Comparison of ENCODE assay signal across 1 cellular context in the genomic region with DNA sequence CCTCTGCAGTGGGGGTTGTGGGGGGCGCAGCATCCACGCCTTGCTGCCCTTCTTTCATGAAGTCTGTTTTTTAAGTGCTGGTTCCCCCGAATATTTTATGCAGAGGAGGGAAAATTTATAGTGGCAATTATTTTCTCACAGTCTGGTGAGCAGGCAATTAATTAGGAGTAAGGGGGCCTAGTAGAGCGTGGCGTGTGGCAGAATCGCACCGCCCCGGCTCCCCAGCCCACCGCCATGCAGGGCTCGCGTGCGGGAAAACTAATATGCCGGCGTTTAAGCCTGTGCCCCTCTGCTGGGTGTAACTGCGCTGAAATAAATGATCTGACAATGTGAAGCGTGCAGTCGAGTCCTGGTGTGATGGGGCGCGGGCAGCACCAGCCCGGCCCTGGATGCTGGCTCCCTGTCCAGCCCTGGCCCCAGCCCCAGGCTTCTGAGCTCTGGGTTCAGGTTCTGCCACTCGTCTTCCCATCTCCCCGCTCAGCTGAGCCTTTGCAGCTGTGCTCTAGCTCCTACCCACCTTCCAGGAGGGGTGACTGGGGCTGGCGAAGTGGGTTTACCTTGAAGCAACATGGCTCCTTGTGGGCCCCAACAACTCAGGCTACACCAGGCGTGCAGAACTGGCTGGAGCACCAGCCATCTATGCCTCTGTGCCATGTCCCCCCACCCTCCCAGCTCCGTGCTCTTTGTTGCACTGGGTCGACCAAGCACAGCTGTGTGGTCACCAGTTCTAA.
TF ChIP-seq lines count a peak whose summit lies in the region.

No MANE protein-coding gene starts in this region.

TF ChIP-seq in H1, 55 proteins besides CTCF, POLR2A, EP300 and RAD21:
- TF ChIP-seq SIRT6 (IDR thresholded peaks at IDR 0.05; ENCODE audit: low read length) (no peak), CBX5 (IDR thresholded peaks at IDR 0.05; ENCODE audit: low read depth, low read length) (no peak), JUND (IDR thresholded peaks at IDR 0.05; ENCODE audit: low read length) (no peak), RBBP5 (IDR thresholded peaks at IDR 0.05; ENCODE audit: borderline replicate concordance, low read depth, low read length) (no peak), SUZ12 (IDR thresholded peaks at IDR 0.05; ENCODE audit: low read length) (no peak), JUN (IDR thresholded peaks at IDR 0.05; ENCODE audit: low read depth, low read length) (no peak), SIX5 (IDR thresholded peaks at IDR 0.05; ENCODE audit: low read depth, low read length) (no peak), POLR2AphosphoS5 (IDR thresholded peaks at IDR 0.05; ENCODE audit: low read depth, low read length) (no peak), KDM5A (IDR thresholded peaks at IDR 0.05; ENCODE audit: low read length) (no peak), ASH2L (IDR thresholded peaks at IDR 0.05; ENCODE audit: low read length) (no peak), TCF12 (IDR thresholded peaks at IDR 0.05; ENCODE audit: low read depth, low read length) (no peak), SP2 (IDR thresholded peaks at IDR 0.05; ENCODE audit: low read length) (no peak), RNF2 (IDR thresholded peaks at IDR 0.05; ENCODE audit: borderline replicate concordance, low read depth, low read length, missing control alignments, poor library complexity, severe bottlenecking) (no peak), ZNF274 (IDR thresholded peaks at IDR 0.05; ENCODE audit: borderline replicate concordance, extremely low read depth, low read length) (no peak), EZH2 (IDR thresholded peaks at IDR 0.05; ENCODE audit: low read depth, low read length, severe bottlenecking) (no peak), BCL11A (IDR thresholded peaks at IDR 0.05; ENCODE audit: low read depth in 2 of 2, low read length in 2 of 2) (no peak), GTF2F1 (IDR thresholded peaks at IDR 0.05; ENCODE audit: borderline replicate concordance, low read depth, low read length) (no peak)
- TF ChIP-seq, protein P1, sequence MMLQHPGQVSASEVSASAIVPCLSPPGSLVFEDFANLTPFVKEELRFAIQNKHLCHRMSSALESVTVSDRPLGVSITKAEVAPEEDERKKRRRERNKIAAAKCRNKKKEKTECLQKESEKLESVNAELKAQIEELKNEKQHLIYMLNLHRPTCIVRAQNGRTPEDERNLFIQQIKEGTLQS (IDR thresholded peaks at IDR 0.05; ENCODE audit: insufficient read depth, low read depth, low read length): no peak
- TF ChIP-seq, protein P2, sequence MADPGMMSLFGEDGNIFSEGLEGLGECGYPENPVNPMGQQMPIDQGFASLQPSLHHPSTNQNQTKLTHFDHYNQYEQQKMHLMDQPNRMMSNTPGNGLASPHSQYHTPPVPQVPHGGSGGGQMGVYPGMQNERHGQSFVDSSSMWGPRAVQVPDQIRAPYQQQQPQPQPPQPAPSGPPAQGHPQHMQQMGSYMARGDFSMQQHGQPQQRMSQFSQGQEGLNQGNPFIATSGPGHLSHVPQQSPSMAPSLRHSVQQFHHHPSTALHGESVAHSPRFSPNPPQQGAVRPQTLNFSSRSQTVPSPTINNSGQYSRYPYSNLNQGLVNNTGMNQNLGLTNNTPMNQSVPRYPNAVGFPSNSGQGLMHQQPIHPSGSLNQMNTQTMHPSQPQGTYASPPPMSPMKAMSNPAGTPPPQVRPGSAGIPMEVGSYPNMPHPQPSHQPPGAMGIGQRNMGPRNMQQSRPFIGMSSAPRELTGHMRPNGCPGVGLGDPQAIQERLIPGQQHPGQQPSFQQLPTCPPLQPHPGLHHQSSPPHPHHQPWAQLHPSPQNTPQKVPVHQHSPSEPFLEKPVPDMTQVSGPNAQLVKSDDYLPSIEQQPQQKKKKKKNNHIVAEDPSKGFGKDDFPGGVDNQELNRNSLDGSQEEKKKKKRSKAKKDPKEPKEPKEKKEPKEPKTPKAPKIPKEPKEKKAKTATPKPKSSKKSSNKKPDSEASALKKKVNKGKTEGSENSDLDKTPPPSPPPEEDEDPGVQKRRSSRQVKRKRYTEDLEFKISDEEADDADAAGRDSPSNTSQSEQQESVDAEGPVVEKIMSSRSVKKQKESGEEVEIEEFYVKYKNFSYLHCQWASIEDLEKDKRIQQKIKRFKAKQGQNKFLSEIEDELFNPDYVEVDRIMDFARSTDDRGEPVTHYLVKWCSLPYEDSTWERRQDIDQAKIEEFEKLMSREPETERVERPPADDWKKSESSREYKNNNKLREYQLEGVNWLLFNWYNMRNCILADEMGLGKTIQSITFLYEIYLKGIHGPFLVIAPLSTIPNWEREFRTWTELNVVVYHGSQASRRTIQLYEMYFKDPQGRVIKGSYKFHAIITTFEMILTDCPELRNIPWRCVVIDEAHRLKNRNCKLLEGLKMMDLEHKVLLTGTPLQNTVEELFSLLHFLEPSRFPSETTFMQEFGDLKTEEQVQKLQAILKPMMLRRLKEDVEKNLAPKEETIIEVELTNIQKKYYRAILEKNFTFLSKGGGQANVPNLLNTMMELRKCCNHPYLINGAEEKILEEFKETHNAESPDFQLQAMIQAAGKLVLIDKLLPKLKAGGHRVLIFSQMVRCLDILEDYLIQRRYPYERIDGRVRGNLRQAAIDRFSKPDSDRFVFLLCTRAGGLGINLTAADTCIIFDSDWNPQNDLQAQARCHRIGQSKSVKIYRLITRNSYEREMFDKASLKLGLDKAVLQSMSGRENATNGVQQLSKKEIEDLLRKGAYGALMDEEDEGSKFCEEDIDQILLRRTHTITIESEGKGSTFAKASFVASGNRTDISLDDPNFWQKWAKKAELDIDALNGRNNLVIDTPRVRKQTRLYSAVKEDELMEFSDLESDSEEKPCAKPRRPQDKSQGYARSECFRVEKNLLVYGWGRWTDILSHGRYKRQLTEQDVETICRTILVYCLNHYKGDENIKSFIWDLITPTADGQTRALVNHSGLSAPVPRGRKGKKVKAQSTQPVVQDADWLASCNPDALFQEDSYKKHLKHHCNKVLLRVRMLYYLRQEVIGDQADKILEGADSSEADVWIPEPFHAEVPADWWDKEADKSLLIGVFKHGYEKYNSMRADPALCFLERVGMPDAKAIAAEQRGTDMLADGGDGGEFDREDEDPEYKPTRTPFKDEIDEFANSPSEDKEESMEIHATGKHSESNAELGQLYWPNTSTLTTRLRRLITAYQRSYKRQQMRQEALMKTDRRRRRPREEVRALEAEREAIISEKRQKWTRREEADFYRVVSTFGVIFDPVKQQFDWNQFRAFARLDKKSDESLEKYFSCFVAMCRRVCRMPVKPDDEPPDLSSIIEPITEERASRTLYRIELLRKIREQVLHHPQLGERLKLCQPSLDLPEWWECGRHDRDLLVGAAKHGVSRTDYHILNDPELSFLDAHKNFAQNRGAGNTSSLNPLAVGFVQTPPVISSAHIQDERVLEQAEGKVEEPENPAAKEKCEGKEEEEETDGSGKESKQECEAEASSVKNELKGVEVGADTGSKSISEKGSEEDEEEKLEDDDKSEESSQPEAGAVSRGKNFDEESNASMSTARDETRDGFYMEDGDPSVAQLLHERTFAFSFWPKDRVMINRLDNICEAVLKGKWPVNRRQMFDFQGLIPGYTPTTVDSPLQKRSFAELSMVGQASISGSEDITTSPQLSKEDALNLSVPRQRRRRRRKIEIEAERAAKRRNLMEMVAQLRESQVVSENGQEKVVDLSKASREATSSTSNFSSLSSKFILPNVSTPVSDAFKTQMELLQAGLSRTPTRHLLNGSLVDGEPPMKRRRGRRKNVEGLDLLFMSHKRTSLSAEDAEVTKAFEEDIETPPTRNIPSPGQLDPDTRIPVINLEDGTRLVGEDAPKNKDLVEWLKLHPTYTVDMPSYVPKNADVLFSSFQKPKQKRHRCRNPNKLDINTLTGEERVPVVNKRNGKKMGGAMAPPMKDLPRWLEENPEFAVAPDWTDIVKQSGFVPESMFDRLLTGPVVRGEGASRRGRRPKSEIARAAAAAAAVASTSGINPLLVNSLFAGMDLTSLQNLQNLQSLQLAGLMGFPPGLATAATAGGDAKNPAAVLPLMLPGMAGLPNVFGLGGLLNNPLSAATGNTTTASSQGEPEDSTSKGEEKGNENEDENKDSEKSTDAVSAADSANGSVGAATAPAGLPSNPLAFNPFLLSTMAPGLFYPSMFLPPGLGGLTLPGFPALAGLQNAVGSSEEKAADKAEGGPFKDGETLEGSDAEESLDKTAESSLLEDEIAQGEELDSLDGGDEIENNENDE (IDR thresholded peaks at IDR 0.05; ENCODE audit: insufficient replicate concordance, low read length): no peak
